In the genomic region with DNA sequence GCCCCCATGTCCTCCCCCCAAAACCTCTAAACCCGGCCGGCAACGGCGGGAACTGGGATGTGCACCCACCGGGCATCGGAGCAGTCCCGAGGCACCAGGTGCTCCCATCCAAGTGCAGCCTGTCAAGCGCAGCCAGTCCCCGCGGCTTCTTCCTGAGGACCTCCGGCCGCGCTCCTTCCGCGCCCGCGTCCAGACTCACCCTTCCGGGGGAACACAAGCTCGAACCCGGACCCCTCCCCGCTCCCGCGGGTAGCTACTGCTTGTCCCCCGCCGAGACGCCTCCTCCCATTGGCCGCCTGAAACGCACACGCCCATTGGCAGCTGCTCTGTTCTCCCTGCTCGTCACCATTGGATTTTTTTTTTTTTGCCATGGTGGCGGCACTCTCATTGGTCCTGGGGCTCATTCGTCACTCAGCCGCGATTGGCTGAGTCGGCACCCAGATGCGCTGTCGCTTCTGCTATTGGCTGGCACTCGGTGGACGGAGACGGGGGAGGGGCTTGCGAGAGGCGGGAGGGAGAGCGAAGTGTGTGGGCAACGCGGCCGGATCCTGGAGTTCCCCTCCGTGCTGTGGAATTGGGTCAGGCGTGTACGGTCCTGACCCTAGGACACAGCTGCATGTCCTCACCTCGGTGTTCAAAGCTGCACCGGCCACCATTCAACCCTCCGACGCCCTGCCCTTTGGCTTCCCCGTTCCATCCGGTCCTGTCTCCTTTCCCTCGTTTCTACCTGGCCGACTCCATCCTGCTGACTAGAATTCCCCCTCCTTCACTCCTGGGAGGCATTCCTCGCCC, we compare ENCODE assay signal across 1 cellular context.
TF ChIP-seq lines count a peak whose summit lies in the region.

TYK2 (minus strand) TSS at position 262 of the 792 bp plus-strand sequence. CDS start 2,166 bp downstream, outside the sequence.

TF ChIP-seq in K562, 482 proteins besides CTCF, POLR2A, EP300 and RAD21 (continued from another document and continues in another):
- TF ChIP-seq HDAC1 (IDR thresholded peaks at IDR 0.05) (peak in 1 of 2 experiments; percentile 79; a peak in 2 of 4 replicates), ZNF77 (CRISPR knock-in tag; IDR thresholded peaks at IDR 0.05) (no peak), RB1 (IDR thresholded peaks at IDR 0.05; ENCODE audit: low read depth) (peak; percentile 61; the same call in 1 of the 2 replicates), SUPT5H (IDR thresholded peaks at IDR 0.05) (peak; percentile 97), SMARCA4 (IDR thresholded peaks at IDR 0.05) (no peak), NFXL1 (CRISPR knock-in tag; IDR thresholded peaks at IDR 0.05) (no peak), TEAD1 (CRISPR knock-in tag; IDR thresholded peaks at IDR 0.05) (peak in 1 of 2 experiments; percentile 71; a peak in 2 of 4 replicates), ZNF780A (CRISPR knock-in tag; IDR thresholded peaks at IDR 0.05) (no peak), ZNF12 (CRISPR knock-in tag; IDR thresholded peaks at IDR 0.05) (no peak), ZNF668 (CRISPR knock-in tag; IDR thresholded peaks at IDR 0.05) (no peak), HDGF (IDR thresholded peaks at IDR 0.05) (0 out of 2 replicates have a peak, but pooled peaks have one; percentile 34), TRIM28 (IDR thresholded peaks at IDR 0.05) (no peak), HDAC3 (IDR thresholded peaks at IDR 0.05; ENCODE audit: borderline replicate concordance, partially characterized antibody) (no peak), ZC3H4 (CRISPR knock-in tag; IDR thresholded peaks at IDR 0.05; ENCODE audit: borderline replicate concordance) (no peak), IFI16 (CRISPR knock-in tag; IDR thresholded peaks at IDR 0.05) (no peak), THRA (IDR thresholded peaks at IDR 0.05) (no peak), PHF20 (IDR thresholded peaks at IDR 0.05; ENCODE audit: partially characterized antibody) (peak; percentile 97), ZNF436 (CRISPR knock-in tag; IDR thresholded peaks at IDR 0.05) (no peak), PHF21A (IDR thresholded peaks at IDR 0.05; ENCODE audit: borderline replicate concordance, low read depth) (no peak), HMG20B (CRISPR knock-in tag; IDR thresholded peaks at IDR 0.05) (no peak), MYC (IDR thresholded peaks at IDR 0.05; ENCODE audit: low read depth, low read length) (peak; percentile 74), MYC (CRISPR knock-in tag; IDR thresholded peaks at IDR 0.05; ENCODE audit: borderline replicate concordance, low read depth) (no peak), ZFP30 (CRISPR knock-in tag; IDR thresholded peaks at IDR 0.05; ENCODE audit: borderline replicate concordance) (no peak), ZNF282 (CRISPR knock-in tag; IDR thresholded peaks at IDR 0.05) (no peak), GATAD2B (IDR thresholded peaks at IDR 0.05; ENCODE audit: borderline replicate concordance) (no peak), COPS2 (conservative IDR thresholded peaks at IDR 0.05) (no peak), KLF10 (CRISPR knock-in tag; IDR thresholded peaks at IDR 0.05) (no peak), YY1 (IDR thresholded peaks at IDR 0.05; ENCODE audit: borderline replicate concordance in 1 of 3, control insufficient read depth in 1 of 3, extremely low read depth in 1 of 3, insufficient read depth in 3 of 3, insufficient read length in 1 of 3, insufficient replicate concordance in 2 of 3, low read depth in 1 of 3, low read length in 2 of 3) (peak in 2 of 3 experiments; percentile 8 to 33), CGGBP1 (CRISPR knock-in tag; IDR thresholded peaks at IDR 0.05) (0 out of 2 replicates have a peak, but pooled peaks have one; percentile 37), CREM (IDR thresholded peaks at IDR 0.05; ENCODE audit: low read depth) (peak; percentile 94), ZBTB11 (CRISPR knock-in tag; IDR thresholded peaks at IDR 0.05) (peak in 2 of 3 experiments; percentile 54 to 87; a peak in 3 of 6 replicates), ZNF165 (CRISPR knock-in tag; IDR thresholded peaks at IDR 0.05; ENCODE audit: borderline replicate concordance) (no peak), SMAD1 (IDR thresholded peaks at IDR 0.05; ENCODE audit: low read depth, low read length, partially characterized antibody) (peak; percentile 14), SMARCC2 (IDR thresholded peaks at IDR 0.05; ENCODE audit: low read depth) (no peak), ZNF57 (CRISPR knock-in tag; IDR thresholded peaks at IDR 0.05) (no peak), USF2 (CRISPR knock-in tag; IDR thresholded peaks at IDR 0.05) (no peak), CBFA2T3 (IDR thresholded peaks at IDR 0.05) (no peak), PCBP1 (IDR thresholded peaks at IDR 0.05; ENCODE audit: low read depth, low read length, poor library complexity, severe bottlenecking) (no peak), STAT5B (CRISPR knock-in tag; IDR thresholded peaks at IDR 0.05) (no peak), E2F1 (CRISPR knock-in tag; IDR thresholded peaks at IDR 0.05) (peak; percentile 67; the same call in 1 of the 2 replicates), NELFE (IDR thresholded peaks at IDR 0.05; ENCODE audit: insufficient read depth, insufficient read length) (no peak), MYNN (IDR thresholded peaks at IDR 0.05) (no peak), MYNN (CRISPR knock-in tag; IDR thresholded peaks at IDR 0.05) (no peak), RBM14 (IDR thresholded peaks at IDR 0.05; ENCODE audit: borderline replicate concordance, insufficient read depth, low read depth, low read length) (no peak), SMAD2 (IDR thresholded peaks at IDR 0.05; ENCODE audit: low read depth, low read length) (no peak), ZSCAN32 (CRISPR knock-in tag; IDR thresholded peaks at IDR 0.05) (no peak), ZNF121 (CRISPR knock-in tag; conservative IDR thresholded peaks at IDR 0.05) (no peak), ZNF75A (CRISPR knock-in tag; IDR thresholded peaks at IDR 0.05) (no peak), RFX5 (IDR thresholded peaks at IDR 0.05; ENCODE audit: low read depth, low read length) (peak; percentile 86), MCM2 (IDR thresholded peaks at IDR 0.05; ENCODE audit: low read depth) (no peak), ZNF507 (tag; conservative IDR thresholded peaks at IDR 0.05) (no peak), PHB2 (IDR thresholded peaks at IDR 0.05; ENCODE audit: low read depth) (no peak), NFIC (IDR thresholded peaks at IDR 0.05) (no peak)
- TF ChIP-seq, protein P1, sequence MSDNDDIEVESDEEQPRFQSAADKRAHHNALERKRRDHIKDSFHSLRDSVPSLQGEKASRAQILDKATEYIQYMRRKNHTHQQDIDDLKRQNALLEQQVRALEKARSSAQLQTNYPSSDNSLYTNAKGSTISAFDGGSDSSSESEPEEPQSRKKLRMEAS (CRISPR knock-in tag; IDR thresholded peaks at IDR 0.05), result peak; percentile 74
- TF ChIP-seq, protein P2, sequence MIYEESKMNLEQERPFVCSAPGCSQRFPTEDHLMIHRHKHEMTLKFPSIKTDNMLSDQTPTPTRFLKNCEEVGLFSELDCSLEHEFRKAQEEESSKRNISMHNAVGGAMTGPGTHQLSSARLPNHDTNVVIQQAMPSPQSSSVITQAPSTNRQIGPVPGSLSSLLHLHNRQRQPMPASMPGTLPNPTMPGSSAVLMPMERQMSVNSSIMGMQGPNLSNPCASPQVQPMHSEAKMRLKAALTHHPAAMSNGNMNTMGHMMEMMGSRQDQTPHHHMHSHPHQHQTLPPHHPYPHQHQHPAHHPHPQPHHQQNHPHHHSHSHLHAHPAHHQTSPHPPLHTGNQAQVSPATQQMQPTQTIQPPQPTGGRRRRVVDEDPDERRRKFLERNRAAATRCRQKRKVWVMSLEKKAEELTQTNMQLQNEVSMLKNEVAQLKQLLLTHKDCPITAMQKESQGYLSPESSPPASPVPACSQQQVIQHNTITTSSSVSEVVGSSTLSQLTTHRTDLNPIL (CRISPR knock-in tag; IDR thresholded peaks at IDR 0.05), result no peak
- TF ChIP-seq, protein P3, sequence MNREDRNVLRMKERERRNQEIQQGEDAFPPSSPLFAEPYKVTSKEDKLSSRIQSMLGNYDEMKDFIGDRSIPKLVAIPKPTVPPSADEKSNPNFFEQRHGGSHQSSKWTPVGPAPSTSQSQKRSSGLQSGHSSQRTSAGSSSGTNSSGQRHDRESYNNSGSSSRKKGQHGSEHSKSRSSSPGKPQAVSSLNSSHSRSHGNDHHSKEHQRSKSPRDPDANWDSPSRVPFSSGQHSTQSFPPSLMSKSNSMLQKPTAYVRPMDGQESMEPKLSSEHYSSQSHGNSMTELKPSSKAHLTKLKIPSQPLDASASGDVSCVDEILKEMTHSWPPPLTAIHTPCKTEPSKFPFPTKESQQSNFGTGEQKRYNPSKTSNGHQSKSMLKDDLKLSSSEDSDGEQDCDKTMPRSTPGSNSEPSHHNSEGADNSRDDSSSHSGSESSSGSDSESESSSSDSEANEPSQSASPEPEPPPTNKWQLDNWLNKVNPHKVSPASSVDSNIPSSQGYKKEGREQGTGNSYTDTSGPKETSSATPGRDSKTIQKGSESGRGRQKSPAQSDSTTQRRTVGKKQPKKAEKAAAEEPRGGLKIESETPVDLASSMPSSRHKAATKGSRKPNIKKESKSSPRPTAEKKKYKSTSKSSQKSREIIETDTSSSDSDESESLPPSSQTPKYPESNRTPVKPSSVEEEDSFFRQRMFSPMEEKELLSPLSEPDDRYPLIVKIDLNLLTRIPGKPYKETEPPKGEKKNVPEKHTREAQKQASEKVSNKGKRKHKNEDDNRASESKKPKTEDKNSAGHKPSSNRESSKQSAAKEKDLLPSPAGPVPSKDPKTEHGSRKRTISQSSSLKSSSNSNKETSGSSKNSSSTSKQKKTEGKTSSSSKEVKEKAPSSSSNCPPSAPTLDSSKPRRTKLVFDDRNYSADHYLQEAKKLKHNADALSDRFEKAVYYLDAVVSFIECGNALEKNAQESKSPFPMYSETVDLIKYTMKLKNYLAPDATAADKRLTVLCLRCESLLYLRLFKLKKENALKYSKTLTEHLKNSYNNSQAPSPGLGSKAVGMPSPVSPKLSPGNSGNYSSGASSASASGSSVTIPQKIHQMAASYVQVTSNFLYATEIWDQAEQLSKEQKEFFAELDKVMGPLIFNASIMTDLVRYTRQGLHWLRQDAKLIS (CRISPR knock-in tag; IDR thresholded peaks at IDR 0.05), result 0 out of 2 replicates have a peak, but pooled peaks have one; percentile 56
- TF ChIP-seq, protein P4, sequence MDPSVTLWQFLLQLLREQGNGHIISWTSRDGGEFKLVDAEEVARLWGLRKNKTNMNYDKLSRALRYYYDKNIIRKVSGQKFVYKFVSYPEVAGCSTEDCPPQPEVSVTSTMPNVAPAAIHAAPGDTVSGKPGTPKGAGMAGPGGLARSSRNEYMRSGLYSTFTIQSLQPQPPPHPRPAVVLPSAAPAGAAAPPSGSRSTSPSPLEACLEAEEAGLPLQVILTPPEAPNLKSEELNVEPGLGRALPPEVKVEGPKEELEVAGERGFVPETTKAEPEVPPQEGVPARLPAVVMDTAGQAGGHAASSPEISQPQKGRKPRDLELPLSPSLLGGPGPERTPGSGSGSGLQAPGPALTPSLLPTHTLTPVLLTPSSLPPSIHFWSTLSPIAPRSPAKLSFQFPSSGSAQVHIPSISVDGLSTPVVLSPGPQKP (CRISPR knock-in tag; IDR thresholded peaks at IDR 0.05), result no peak
